1 cellular context compared by ENCODE assay signal in genomic region chr19:14467816-14468215, GRCh38.
TF ChIP-seq lines count a peak whose summit lies in the region.

No MANE protein-coding gene starts in this region.

TF ChIP-seq in Ishikawa, 13 proteins besides CTCF, POLR2A, EP300 and RAD21 (continued from another document):
- no peak for TF ChIP-seq REST (IDR thresholded peaks at IDR 0.05; ENCODE audit: low read depth)
- TF ChIP-seq TCF12 (IDR thresholded peaks at IDR 0.05; ENCODE audit: low read depth), result no peak
- no peak for TF ChIP-seq USF1 (IDR thresholded peaks at IDR 0.05)
TF ChIP-seq in Ishikawa: peak in this region for 0.
